In the genomic region with DNA sequence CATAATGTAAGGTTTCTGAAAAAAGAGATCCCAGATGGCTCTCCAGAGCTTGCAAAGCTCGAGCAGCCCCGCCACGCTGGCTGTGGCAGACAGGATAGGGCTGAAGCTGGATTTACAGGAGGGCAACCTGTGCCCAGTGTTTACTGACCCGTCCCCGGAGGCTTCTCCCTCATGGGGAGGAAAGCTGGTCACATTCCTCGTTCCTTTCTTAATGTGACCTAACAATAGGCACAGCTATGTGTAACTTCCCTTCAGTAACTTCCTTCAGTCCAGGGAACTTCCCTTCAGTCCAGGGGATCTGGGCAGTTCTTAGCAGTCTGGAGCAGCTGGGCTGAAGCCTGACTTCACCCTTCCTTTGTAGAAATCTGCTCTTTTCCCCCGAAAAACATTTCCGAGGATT, we compare ENCODE assay signal across 1 cellular context.
TF ChIP-seq lines count a peak whose summit lies in the region.

No MANE protein-coding gene starts in this region.

TF ChIP-seq in endothelial cell of umbilical vein, 7 proteins besides CTCF, POLR2A, EP300 and RAD21:
- TF ChIP-seq MYC (IDR thresholded peaks at IDR 0.05; ENCODE audit: low read depth, low read length) (no peak), POLR2AphosphoS5 (IDR thresholded peaks at IDR 0.05; ENCODE audit: insufficient read depth, low read depth, low read length) (peak; percentile 88), FOS (IDR thresholded peaks at IDR 0.05; ENCODE audit: borderline replicate concordance, insufficient read depth, low read length) (peak; percentile 31), JUN (IDR thresholded peaks at IDR 0.05; ENCODE audit: borderline replicate concordance, insufficient read depth, insufficient read length, low read depth) (peak; percentile 44)
- TF ChIP-seq, protein P1, sequence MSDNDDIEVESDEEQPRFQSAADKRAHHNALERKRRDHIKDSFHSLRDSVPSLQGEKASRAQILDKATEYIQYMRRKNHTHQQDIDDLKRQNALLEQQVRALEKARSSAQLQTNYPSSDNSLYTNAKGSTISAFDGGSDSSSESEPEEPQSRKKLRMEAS (IDR thresholded peaks at IDR 0.05; ENCODE audit: insufficient read depth, insufficient read length), result no peak
TF ChIP-seq in endothelial cell of umbilical vein: peak in this region for 3.
